ENCODE assay signal across 14 cellular contexts in genomic region chr12:64877363-64878004, GRCh38.
DNase-seq lines count a peak whose midpoint lies in the region; ATAC-seq lines count a peak whose summit lies in the region.
"Had no signal": no experiment of that assay in that cellular context is flagged by ENCODE, and none has a peak within 500 bp of the region (broad histone marks: within the 10 kb centered on the region; RNA-seq: fewer than 3 reads in every experiment).

No MANE protein-coding gene starts in this region.

- intact Hi-C loops in head of caudate nucleus (cut with DNase I): no loop called here

- no peak overlapping the region for H3K27ac ChIP-seq in BLaER1 treated with 17β-estradiol and CSF1 and Interleukin-3, amounts not matched to agents 10 nM and 100 nM
- H3K27ac ChIP-seq: coronary artery, gastroesophageal sphincter had no signal

- ATAC-seq in GM18907 (IDR thresholded peaks at IDR 0.05; ENCODE audit: unreplicated experiment) (peak; percentile 67), HG02588 (IDR thresholded peaks at IDR 0.05; ENCODE audit: unreplicated experiment) (peak; percentile 71), HG03439 (IDR thresholded peaks at IDR 0.05; ENCODE audit: unreplicated experiment) (peak; percentile 93)
- ATAC-seq: gastroesophageal sphincter had no signal

- 0 out of 22 replicates have a peak, but pooled peaks cover 0 to 5% (median 0%) of the 10 kb centered on the region in 11 experiments for H3K36me3 ChIP-seq in BLaER1 treated with 17β-estradiol and CSF1 and Interleukin-3, amounts not matched to agents 10 nM and 100 nM

- no peak overlapping the region for H3K9ac ChIP-seq in BLaER1 treated with 17β-estradiol and CSF1 and Interleukin-3, amounts not matched to agents 10 nM and 100 nM

- H4K20me1 ChIP-seq in BLaER1 treated with 17β-estradiol and CSF1 and Interleukin-3, amounts not matched to agents 10 nM and 100 nM: no peaks in the 10 kb centered on the region

- H3K27me3 ChIP-seq in BLaER1 treated with 17β-estradiol and CSF1 and Interleukin-3, amounts not matched to agents 10 nM and 100 nM: no peaks in the 10 kb centered on the region; a peak in 1 of 22 replicates
- H3K27me3 ChIP-seq: gastroesophageal sphincter had no signal

- no peak for DNase-seq in DMS 273 treated with DMSO at 0.1 percent for 48 hours (lab: John Stamatoyannopoulos, UW)
- DNase-seq in head of caudate nucleus: no peak
- DNase-seq in LoVo (ENCODE audit: low spot score): no peak
- no peak for DNase-seq in GF-D8 (lab: John Stamatoyannopoulos, UW)
- DNase-seq: activated naive CD4-positive, alpha-beta T cell treated with Interleukin-2 at 50 U/mL for 16 hours; AML-193; mammary epithelial cell; NCI-H1417 treated with DMSO at 0.1 percent for 48 hours had no signal

- H3K9me3 ChIP-seq in BLaER1 treated with 17β-estradiol and CSF1 and Interleukin-3, amounts not matched to agents 10 nM and 100 nM (replicated peaks in 1 of 11): peaks cover 0 to 7% (median 0%) of the 10 kb centered on the region in 11 experiments; a peak in 6 of 22 replicates
- H3K9me3 ChIP-seq: gastroesophageal sphincter had no signal

- H3K4me1 ChIP-seq in BLaER1 treated with 17β-estradiol and CSF1 and Interleukin-3, amounts not matched to agents 10 nM and 100 nM: peaks cover 0 to 20% (median 10%) of the 10 kb centered on the region in 10 experiments; a peak in 9 of 20 replicates
- H3K4me1 ChIP-seq: gastroesophageal sphincter had no signal

- no peak overlapping the region for H3K4me3 ChIP-seq in BLaER1 treated with 17β-estradiol and CSF1 and Interleukin-3, amounts not matched to agents 10 nM and 100 nM
- H3K4me3 ChIP-seq: coronary artery, gastroesophageal sphincter had no signal

- H3K4me2 ChIP-seq in BLaER1 treated with 17β-estradiol and CSF1 and Interleukin-3, amounts not matched to agents 10 nM and 100 nM: peak overlapping the region in 7 of 11 experiments; percentile 9 to 43 (median 18); a peak in 9 of 22 replicates
